In genomic region chr6:18720075-18720474, GRCh38 we compare ENCODE assay signal across 33 cellular contexts.
"Had no signal": no experiment of that assay in that cellular context is flagged by ENCODE, and none has a peak within 500 bp of the region (broad histone marks: within the 10 kb centered on the region; RNA-seq: fewer than 3 reads in every experiment).

No MANE protein-coding gene starts in this region.

- H3K4me3 ChIP-seq: coronary artery, dorsolateral prefrontal cortex, gastroesophageal sphincter, neural progenitor cell, psoas muscle, sigmoid colon, upper lobe of left lung, vagina had no signal

- H3K27me3 ChIP-seq: gastroesophageal sphincter, neural progenitor cell, sigmoid colon, upper lobe of left lung, vagina had no signal

- ATAC-seq: activated CD4-positive, CD25-positive, alpha-beta regulatory T cell treated with anti-CD3 and anti-CD28 coated beads, Interleukin-2, amount 50 U/mL, for 24 hours; gastroesophageal sphincter; left cardiac atrium; natural killer cell; psoas muscle; stimulated activated memory B cell treated with anti-CD40 and anti-IgM and Interleukin-4, amounts not matched to agents 10 μg/mL and 1 μg/mL and 100 μg/mL, for 72 hours; stimulated activated naive CD8-positive, alpha-beta T cell treated with anti-CD3 and anti-CD28 coated beads, Interleukin-15, amount 100 ng/mL, for 72 hours had no signal

- H3K9me3 ChIP-seq: gastroesophageal sphincter, psoas muscle, sigmoid colon, upper lobe of left lung, vagina had no signal

- H3K27ac ChIP-seq: coronary artery, dorsolateral prefrontal cortex, gastroesophageal sphincter, neural progenitor cell, parathyroid adenoma, psoas muscle, sigmoid colon, upper lobe of left lung, vagina, VCaP had no signal

- H3K4me2 ChIP-seq: neural progenitor cell had no signal

- H3K9ac ChIP-seq: neural progenitor cell, parathyroid adenoma had no signal

- H3K4me1 ChIP-seq: gastroesophageal sphincter, neural progenitor cell, parathyroid adenoma, psoas muscle, sigmoid colon, upper lobe of left lung, vagina had no signal

- H2AFZ ChIP-seq: neural progenitor cell, parathyroid adenoma had no signal

- H3K36me3 ChIP-seq: gastroesophageal sphincter, neural progenitor cell, sigmoid colon, upper lobe of left lung, vagina had no signal

- DNase-seq: activated CD4-positive, alpha-beta T cell treated with anti-CD3 and anti-CD28 coated beads for 48 hours; activated CD4-positive, alpha-beta T cell treated with anti-CD3 and anti-CD28 coated beads, Interleukin-2, amount 50 U/mL, for 48 hours; activated CD8-positive, alpha-beta memory T cell treated with anti-CD3 and anti-CD28 coated beads for 24 hours; activated effector memory CD4-positive, alpha-beta T cell treated with Interleukin-2 at 50 U/mL for 16 hours; activated naive CD4-positive, alpha-beta T cell treated with Interleukin-2 at 50 U/mL for 16 hours; anterior cingulate cortex; cerebellar nuclear complex; dorsolateral prefrontal cortex; effector memory CD4-positive, alpha-beta T cell; head of caudate nucleus; hippocampal formation; left cardiac atrium; mesendoderm; natural killer cell; occipital lobe; psoas muscle; sigmoid colon; small intestine; stimulated activated CD4-positive, alpha-beta T cell treated with anti-CD3 and anti-CD28 coated beads, Interleukin-1b, Interleukin-23, amount 100 ng/mL, for 48 hours; stimulated activated CD4-positive, alpha-beta T cell treated with anti-CD3 and anti-CD28 coated beads, Interleukin-4, amount 100 ng/mL, for 4 hours; stimulated activated CD8-positive, alpha-beta memory T cell treated with anti-CD3 and anti-CD28 coated beads, Interleukin-4, amount 100 ng/mL, for 48 hours; stimulated activated naive CD8-positive, alpha-beta T cell treated with anti-CD3 and anti-CD28 coated beads, Interleukin-15, amount 100 ng/mL, for 72 hours; substantia nigra; T-helper 9 cell; upper lobe of left lung had no signal
